In genomic region chr9:89661391-89661949, GRCh38 we compare ENCODE assay signal across 8 cellular contexts. TPM values are rescaled to one million over a fixed set of nuclear protein-coding genes. Genes with fewer than 3 reads are reported as not detected.
DNase-seq lines count a peak whose midpoint lies in the region; ATAC-seq, FAIRE-seq and TF ChIP-seq lines count a peak whose summit lies in the region.

No MANE protein-coding gene starts in this region.

- no peaks in the 10 kb centered on the region for H3K36me3 Mint-ChIP-seq in WTC11

- intact Hi-C loops in left ventricle myocardium inferior (cut with micrococcal nuclease) = loop anchor here (10.0 kb wide), 1 partner anchor 57 kb away; the partner anchor contains the start of gene GADD45G

- FAIRE-seq in D721Med (lab: Jason Lieb, UNC) = no peak

- DNase-seq in CD1c-positive myeloid dendritic cell (ENCODE audit: extremely low spot score) = peak; percentile 61
- DNase-seq in WTC11 (ENCODE audit: low spot score) = no peak
- peak; percentile 41 for DNase-seq in left ventricle myocardium inferior
- peak; percentile 54 for DNase-seq in pons (ENCODE audit: low spot score)
- no peak for DNase-seq in NCI-H1048 (lab: John Stamatoyannopoulos, UW)
- no peak for DNase-seq in D721Med (ENCODE audit: insufficient read length, low spot score)
- no peak for DNase-seq in NCI-H526 (lab: John Stamatoyannopoulos, UW)

- no peak overlapping the region for H3K4me3 Mint-ChIP-seq in WTC11

- no peaks in the 10 kb centered on the region for H3K9me3 Mint-ChIP-seq in WTC11

- H3K9me3 ChIP-seq in left ventricle myocardium inferior (replicated peaks) = no peaks in the 10 kb centered on the region

- peaks cover 67% of the 10 kb centered on the region for H3K4me1 Mint-ChIP-seq in WTC11

- peak overlapping the region; percentile 94 for H3K27ac Mint-ChIP-seq in WTC11

- H3K4me1 ChIP-seq in left ventricle myocardium inferior = peaks cover 26% of the 10 kb centered on the region

- ATAC-seq in WTC11 (peak; percentile 24), GM21619 (IDR thresholded peaks at IDR 0.05; ENCODE audit: unreplicated experiment) (no peak)

- peak overlapping the region; percentile 92 for H3K27ac ChIP-seq in left ventricle myocardium inferior (replicated peaks)

- peaks cover 6% of the 10 kb centered on the region for H3K27me3 Mint-ChIP-seq in WTC11 (ENCODE audit: low read depth)

- no peaks in the 10 kb centered on the region for H3K36me3 ChIP-seq in left ventricle myocardium inferior

- CTCF ChIA-PET in WTC11 (lab: Charles Lee) = interaction anchor here (1.2 to 3.1 kb wide), 3 partner anchors 57 to 68 kb away, joined by 3 to 15 read pairs (median 15); partner anchors contain the start of gene GADD45G

- H3K4me3 ChIP-seq in left ventricle myocardium inferior = peak overlapping the region; percentile 56

- POLR2A ChIA-PET in WTC11 (lab: Charles Lee) = interaction anchor here (1.6 kb wide), 1 partner anchor 58 kb away, joined by 6 read pairs; no protein-coding TSS in a partner anchor

- TF ChIP-seq CTCF in WTC11 (IDR thresholded peaks at IDR 0.05) (no peak), left ventricle myocardium inferior (IDR thresholded peaks at IDR 0.05; ENCODE audit: borderline replicate concordance) (no peak), D721Med (IDR thresholded peaks at IDR 0.05; ENCODE audit: insufficient read depth, missing control alignments) (no peak)

- no peaks in the 10 kb centered on the region for H3K27me3 ChIP-seq in left ventricle myocardium inferior (ENCODE audit: low read depth)

TF ChIP-seq in WTC11, 78 proteins besides CTCF, POLR2A, EP300 and RAD21:
- TF ChIP-seq ZNF232 (CRISPR knock-in tag; IDR thresholded peaks at IDR 0.05) = no peak
- no peak for TF ChIP-seq ZSCAN18 (CRISPR knock-in tag; IDR thresholded peaks at IDR 0.05)
- TF ChIP-seq, protein P1, sequence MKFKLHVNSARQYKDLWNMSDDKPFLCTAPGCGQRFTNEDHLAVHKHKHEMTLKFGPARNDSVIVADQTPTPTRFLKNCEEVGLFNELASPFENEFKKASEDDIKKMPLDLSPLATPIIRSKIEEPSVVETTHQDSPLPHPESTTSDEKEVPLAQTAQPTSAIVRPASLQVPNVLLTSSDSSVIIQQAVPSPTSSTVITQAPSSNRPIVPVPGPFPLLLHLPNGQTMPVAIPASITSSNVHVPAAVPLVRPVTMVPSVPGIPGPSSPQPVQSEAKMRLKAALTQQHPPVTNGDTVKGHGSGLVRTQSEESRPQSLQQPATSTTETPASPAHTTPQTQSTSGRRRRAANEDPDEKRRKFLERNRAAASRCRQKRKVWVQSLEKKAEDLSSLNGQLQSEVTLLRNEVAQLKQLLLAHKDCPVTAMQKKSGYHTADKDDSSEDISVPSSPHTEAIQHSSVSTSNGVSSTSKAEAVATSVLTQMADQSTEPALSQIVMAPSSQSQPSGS (CRISPR knock-in tag; IDR thresholded peaks at IDR 0.05; ENCODE audit: borderline replicate concordance, low read depth) = no peak
- TF ChIP-seq PRRX2 (CRISPR knock-in tag; IDR thresholded peaks at IDR 0.05) = no peak
- TF ChIP-seq MLX (CRISPR knock-in tag; IDR thresholded peaks at IDR 0.05) = no peak
- TF ChIP-seq, protein P2, sequence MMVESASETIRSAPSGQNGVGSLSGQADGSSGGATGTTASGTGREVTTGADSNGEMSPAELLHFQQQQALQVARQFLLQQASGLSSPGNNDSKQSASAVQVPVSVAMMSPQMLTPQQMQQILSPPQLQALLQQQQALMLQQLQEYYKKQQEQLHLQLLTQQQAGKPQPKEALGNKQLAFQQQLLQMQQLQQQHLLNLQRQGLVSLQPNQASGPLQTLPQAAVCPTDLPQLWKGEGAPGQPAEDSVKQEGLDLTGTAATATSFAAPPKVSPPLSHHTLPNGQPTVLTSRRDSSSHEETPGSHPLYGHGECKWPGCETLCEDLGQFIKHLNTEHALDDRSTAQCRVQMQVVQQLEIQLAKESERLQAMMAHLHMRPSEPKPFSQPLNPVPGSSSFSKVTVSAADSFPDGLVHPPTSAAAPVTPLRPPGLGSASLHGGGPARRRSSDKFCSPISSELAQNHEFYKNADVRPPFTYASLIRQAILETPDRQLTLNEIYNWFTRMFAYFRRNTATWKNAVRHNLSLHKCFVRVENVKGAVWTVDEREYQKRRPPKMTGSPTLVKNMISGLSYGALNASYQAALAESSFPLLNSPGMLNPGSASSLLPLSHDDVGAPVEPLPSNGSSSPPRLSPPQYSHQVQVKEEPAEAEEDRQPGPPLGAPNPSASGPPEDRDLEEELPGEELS (CRISPR knock-in tag; IDR thresholded peaks at IDR 0.05) = no peak
- TF ChIP-seq, protein P3, sequence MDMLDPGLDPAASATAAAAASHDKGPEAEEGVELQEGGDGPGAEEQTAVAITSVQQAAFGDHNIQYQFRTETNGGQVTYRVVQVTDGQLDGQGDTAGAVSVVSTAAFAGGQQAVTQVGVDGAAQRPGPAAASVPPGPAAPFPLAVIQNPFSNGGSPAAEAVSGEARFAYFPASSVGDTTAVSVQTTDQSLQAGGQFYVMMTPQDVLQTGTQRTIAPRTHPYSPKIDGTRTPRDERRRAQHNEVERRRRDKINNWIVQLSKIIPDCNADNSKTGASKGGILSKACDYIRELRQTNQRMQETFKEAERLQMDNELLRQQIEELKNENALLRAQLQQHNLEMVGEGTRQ (CRISPR knock-in tag; IDR thresholded peaks at IDR 0.05) = 0 out of 2 replicates have a peak, but pooled peaks have one; percentile 12
- no peak for TF ChIP-seq KAT7 (CRISPR knock-in tag; IDR thresholded peaks at IDR 0.05; ENCODE audit: borderline replicate concordance)
- TF ChIP-seq, protein P4, sequence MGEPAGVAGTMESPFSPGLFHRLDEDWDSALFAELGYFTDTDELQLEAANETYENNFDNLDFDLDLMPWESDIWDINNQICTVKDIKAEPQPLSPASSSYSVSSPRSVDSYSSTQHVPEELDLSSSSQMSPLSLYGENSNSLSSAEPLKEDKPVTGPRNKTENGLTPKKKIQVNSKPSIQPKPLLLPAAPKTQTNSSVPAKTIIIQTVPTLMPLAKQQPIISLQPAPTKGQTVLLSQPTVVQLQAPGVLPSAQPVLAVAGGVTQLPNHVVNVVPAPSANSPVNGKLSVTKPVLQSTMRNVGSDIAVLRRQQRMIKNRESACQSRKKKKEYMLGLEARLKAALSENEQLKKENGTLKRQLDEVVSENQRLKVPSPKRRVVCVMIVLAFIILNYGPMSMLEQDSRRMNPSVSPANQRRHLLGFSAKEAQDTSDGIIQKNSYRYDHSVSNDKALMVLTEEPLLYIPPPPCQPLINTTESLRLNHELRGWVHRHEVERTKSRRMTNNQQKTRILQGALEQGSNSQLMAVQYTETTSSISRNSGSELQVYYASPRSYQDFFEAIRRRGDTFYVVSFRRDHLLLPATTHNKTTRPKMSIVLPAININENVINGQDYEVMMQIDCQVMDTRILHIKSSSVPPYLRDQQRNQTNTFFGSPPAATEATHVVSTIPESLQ (CRISPR knock-in tag; IDR thresholded peaks at IDR 0.05) = no peak

RNA-seq across cellular contexts. Expression of gene GADD45G, which starts 56.7 kb away (rescaled TPM):
- 10.6 to 13.9 TPM (median 13.5 TPM) in 3 replicates for total RNA-seq in WTC11 (2021)
- total RNA-seq in left ventricle myocardium inferior = 44.5 TPM

Comparison
In these comparisons a context has a peak if more than half of its experiments do, and no peak if none do; other contexts are left out.
1. DNase-seq: peak in CD1c-positive myeloid dendritic cell (single experiment), left ventricle myocardium inferior (single experiment) and pons (single experiment); none in WTC11 (single experiment), NCI-H1048 (single experiment), D721Med (single experiment) and NCI-H526 (0 of 2).